Comparison of ENCODE assay signal across 21 cellular contexts in genomic region chr6:157498817-157499216, GRCh38.
DNase-seq lines count a peak whose midpoint lies in the region; ATAC-seq lines count a peak whose summit lies in the region.
"Had no signal": no experiment of that assay in that cellular context is flagged by ENCODE, and none has a peak within 500 bp of the region (broad histone marks: within the 10 kb centered on the region; RNA-seq: fewer than 3 reads in every experiment).

No MANE protein-coding gene starts in this region.

- peaks cover 8% of the 10 kb centered on the region for H3K9me3 Mint-ChIP-seq in activated T-helper 17 cell treated with anti-CD3 and anti-CD28 coated beads, Interleukin-2, amount 50 U/mL, for 72 hours
- peaks cover 5% of the 10 kb centered on the region for H3K9me3 Mint-ChIP-seq in stimulated activated memory B cell treated with anti-CD40 and anti-IgM and Interleukin-4, amounts not matched to agents 10 μg/mL and 1 μg/mL and 100 μg/mL, for 72 hours
- H3K9me3 Mint-ChIP-seq: CD4-positive, alpha-beta T cell had no signal

- no peak overlapping the region for H3K27ac Mint-ChIP-seq in activated T-helper 17 cell treated with anti-CD3 and anti-CD28 coated beads, Interleukin-2, amount 50 U/mL, for 72 hours
- H3K27ac Mint-ChIP-seq in stimulated activated memory B cell treated with anti-CD40 and anti-IgM and Interleukin-4, amounts not matched to agents 10 μg/mL and 1 μg/mL and 100 μg/mL, for 72 hours, result peak overlapping the region; percentile 24
- H3K27ac Mint-ChIP-seq: CD4-positive, alpha-beta T cell; H9 had no signal

- ATAC-seq in GM18498 (IDR thresholded peaks at IDR 0.05; ENCODE audit: unreplicated experiment), result peak; percentile 65
- peak; percentile 60 for ATAC-seq in GM18909 (IDR thresholded peaks at IDR 0.05; ENCODE audit: poor library complexity, unreplicated experiment)
- peak; percentile 51 for ATAC-seq in activated T-helper 17 cell treated with anti-CD3 and anti-CD28 coated beads, Interleukin-2, amount 50 U/mL, for 72 hours (replicated peaks)
- no peak for ATAC-seq in stimulated activated memory B cell treated with anti-CD40 and anti-IgM and Interleukin-4, amounts not matched to agents 10 μg/mL and 1 μg/mL and 100 μg/mL, for 72 hours
- ATAC-seq: Panc1 had no signal

- no peaks in the 10 kb centered on the region for H3K36me3 Mint-ChIP-seq in activated T-helper 17 cell treated with anti-CD3 and anti-CD28 coated beads, Interleukin-2, amount 50 U/mL, for 72 hours (ENCODE audit: low read depth)
- H3K36me3 Mint-ChIP-seq in stimulated activated memory B cell treated with anti-CD40 and anti-IgM and Interleukin-4, amounts not matched to agents 10 μg/mL and 1 μg/mL and 100 μg/mL, for 72 hours, result peaks cover 32% of the 10 kb centered on the region

- peaks cover 21% of the 10 kb centered on the region for H3K4me1 Mint-ChIP-seq in activated T-helper 17 cell treated with anti-CD3 and anti-CD28 coated beads, Interleukin-2, amount 50 U/mL, for 72 hours
- peaks cover 65% of the 10 kb centered on the region for H3K4me1 Mint-ChIP-seq in stimulated activated memory B cell treated with anti-CD40 and anti-IgM and Interleukin-4, amounts not matched to agents 10 μg/mL and 1 μg/mL and 100 μg/mL, for 72 hours

- H3K4me3 Mint-ChIP-seq in activated T-helper 17 cell treated with anti-CD3 and anti-CD28 coated beads, Interleukin-2, amount 50 U/mL, for 72 hours, result no peak overlapping the region
- H3K4me3 Mint-ChIP-seq in stimulated activated memory B cell treated with anti-CD40 and anti-IgM and Interleukin-4, amounts not matched to agents 10 μg/mL and 1 μg/mL and 100 μg/mL, for 72 hours, result no peak overlapping the region
- H3K4me3 Mint-ChIP-seq: CD4-positive, alpha-beta T cell; H9 had no signal

- DNase-seq in NCI-H2107 treated with DMSO at 0.1 percent for 48 hours (lab: John Stamatoyannopoulos, UW; ENCODE audit: unreplicated experiment) (no peak), germinal center (ENCODE audit: low spot score) (no peak), HUDEP-2 (lab: John Stamatoyannopoulos, UW; ENCODE audit: unreplicated experiment in 76 of 76) (no peak)
- DNase-seq: CD4-positive, alpha-beta T cell; COR-L47; DMS79; GM23248; H9; NCI-H1092; NCI-H1436; NCI-H1930; NCI-H2227 treated with DMSO at 0.1 percent for 48 hours; NCI-H510A; NK-92 treated with Interleukin-12 subunit alpha and Interleukin-12 subunit beta, amount 100 ng/mL, for 24 hours; SIG-M5; SK-N-SH had no signal

- no peaks in the 10 kb centered on the region for H3K27me3 Mint-ChIP-seq in activated T-helper 17 cell treated with anti-CD3 and anti-CD28 coated beads, Interleukin-2, amount 50 U/mL, for 72 hours
- H3K27me3 Mint-ChIP-seq in stimulated activated memory B cell treated with anti-CD40 and anti-IgM and Interleukin-4, amounts not matched to agents 10 μg/mL and 1 μg/mL and 100 μg/mL, for 72 hours, result no peaks in the 10 kb centered on the region
- H3K27me3 Mint-ChIP-seq: CD4-positive, alpha-beta T cell had no signal
